Comparison of ENCODE assay signal across 23 cellular contexts in genomic region chr10:34838366-34838900, GRCh38.
"Had no signal": no experiment of that assay in that cellular context is flagged by ENCODE, and none has a peak within 500 bp of the region (broad histone marks: within the 10 kb centered on the region; RNA-seq: fewer than 3 reads in every experiment).

No MANE protein-coding gene starts in this region.

- H2AFZ ChIP-seq: parathyroid adenoma had no signal

- H3K4me1 ChIP-seq: heart left ventricle, parathyroid adenoma, psoas muscle, testis, tibial nerve, upper lobe of right lung, vagina had no signal

- H3K4me3 ChIP-seq: dorsolateral prefrontal cortex, heart left ventricle, lung, psoas muscle, testis, tibial nerve, upper lobe of right lung, vagina had no signal

- ATAC-seq: heart left ventricle; left colon; left ventricle myocardium superior; natural killer cell treated with Interleukin-12 subunit alpha and Interleukin-12 subunit beta and Interleukin-15 and Interleukin-18, amount 100 ng/mL, for 72 hours; psoas muscle; sciatic nerve; stimulated activated naive B cell treated with anti-CD40 and anti-IgM and Interleukin-4, amounts not matched to agents 10 μg/mL and 1 μg/mL and 100 μg/mL, for 72 hours; stimulated activated naive CD8-positive, alpha-beta T cell treated with anti-CD3 and anti-CD28 coated beads, Interleukin-15, amount 100 ng/mL, for 72 hours; upper lobe of right lung had no signal

- H3K27ac ChIP-seq: dorsolateral prefrontal cortex, heart left ventricle, parathyroid adenoma, psoas muscle, testis, tibial nerve, upper lobe of right lung, vagina had no signal

- H3K9ac ChIP-seq: parathyroid adenoma had no signal

- DNase-seq: dorsolateral prefrontal cortex; effector CD8-positive, alpha-beta T cell; heart left ventricle; hippocampal formation; left colon; left ventricle myocardium superior; mesenchymal stem cell; midbrain; psoas muscle; stimulated activated CD4-positive, alpha-beta T cell treated with anti-CD3 and anti-CD28 coated beads, Interleukin-2, amount 100 ng/mL, for 24 hours; stimulated activated CD4-positive, alpha-beta T cell treated with anti-CD3 and anti-CD28 coated beads, Interleukin-4, amount 100 ng/mL, for 4 hours; stimulated activated naive B cell treated with anti-CD40 and anti-IgM and Interleukin-4, amounts not matched to agents 10 μg/mL and 1 μg/mL and 100 μg/mL, for 72 hours; stimulated activated naive CD8-positive, alpha-beta T cell treated with anti-CD3 and anti-CD28 coated beads, Interleukin-15, amount 100 ng/mL, for 72 hours; testis; upper lobe of right lung had no signal

- H3K79me2 ChIP-seq: parathyroid adenoma had no signal

- H3K36me3 ChIP-seq: heart left ventricle, tibial nerve, upper lobe of right lung, vagina had no signal

- FAIRE-seq: endometrium, frontal cortex had no signal

- H3K27me3 ChIP-seq: heart left ventricle, testis, tibial nerve, upper lobe of right lung, vagina had no signal

- H3K9me3 ChIP-seq: heart left ventricle, psoas muscle, testis, tibial nerve, upper lobe of right lung, vagina had no signal
